8 cellular contexts compared by ENCODE assay signal in genomic region chr1:206002833-206003532, GRCh38. TPM values are rescaled to one million over a fixed set of nuclear protein-coding genes. Genes with fewer than 3 reads are reported as not detected.
DNase-seq lines count a peak whose midpoint lies in the region; ATAC-seq, FAIRE-seq and TF ChIP-seq lines count a peak whose summit lies in the region.

Gene RAB7B (minus strand): TSS chr1:206003395. CDS start chr1:205994135, 9,260 bp downstream.

- in situ Hi-C loops in brain microvascular endothelial cell (cut with HindIII; ENCODE audit: low pct_ligation_motif_present, low sequenced_read_pairs) = no loop called here

- peak within 1 kb of the TSS; percentile 7 for H3K9ac ChIP-seq in HUES6 (ENCODE audit: low read length)
- peak within 1 kb of the TSS; percentile 56 to 83 (median 76) for H3K9ac ChIP-seq in subcutaneous abdominal adipose tissue (ENCODE audit: low read length in 5 of 5)

- H3K36me3 ChIP-seq in HUES6 (ENCODE audit: control insufficient read depth, insufficient read depth, low read length) (no peaks in the 10 kb centered on the region), brain microvascular endothelial cell (replicated peaks) (no peaks in the 10 kb centered on the region), subcutaneous abdominal adipose tissue (ENCODE audit: control insufficient read depth in 5 of 5, insufficient read depth in 5 of 5, low read length in 5 of 5) (no peaks in the 10 kb centered on the region), small intestine (ENCODE audit: control insufficient read depth in 2 of 2, insufficient read depth in 2 of 2, low read length in 2 of 2) (no peaks in the 10 kb centered on the region)

- no peaks in the 10 kb centered on the region for H3K9me3 ChIP-seq in HUES6 (ENCODE audit: control insufficient read depth, insufficient read depth, low read depth, low read length)
- H3K9me3 ChIP-seq in subcutaneous abdominal adipose tissue (ENCODE audit: control insufficient read depth in 5 of 5, low read length in 5 of 5) = no peaks in the 10 kb centered on the region
- no peaks in the 10 kb centered on the region for H3K9me3 ChIP-seq in small intestine (ENCODE audit: control insufficient read depth, low read depth)

- no peak for FAIRE-seq in small intestine (lab: Jason Lieb, UNC)

- H3K4me3 ChIP-seq in HUES6 (ENCODE audit: low read depth, low read length) (no peak within 1 kb of the TSS), brain microvascular endothelial cell (ENCODE audit: low read depth, low read length) (peak within 1 kb of the TSS; percentile 41), subcutaneous abdominal adipose tissue (ENCODE audit: low read depth in 1 of 5, low read length in 5 of 5) (peak within 1 kb of the TSS; percentile 64 to 76 (median 70)), small intestine (ENCODE audit: low read depth in 1 of 2, low read length in 2 of 2) (no peak within 1 kb of the TSS)

- WGBS in small intestine, 3 donors = 56 to 68% (median 66%) methylated on average over 10 of the region's 10 CpGs

- H3K27ac ChIP-seq in HUES6 (ENCODE audit: low read depth, low read length) = no peak within 1 kb of the TSS
- peak within 1 kb of the TSS; percentile 50 for H3K27ac ChIP-seq in brain microvascular endothelial cell
- H3K27ac ChIP-seq in subcutaneous abdominal adipose tissue (ENCODE audit: low read depth, low read length) = peak within 1 kb of the TSS; percentile 82
- peak within 1 kb of the TSS in 1 of 2 donors; percentile 59 for H3K27ac ChIP-seq in small intestine (ENCODE audit: low read depth in 1 of 2, low read length in 1 of 2)

- H3K4me1 ChIP-seq in HUES6 (ENCODE audit: control insufficient read depth, insufficient read depth, low read length) = peaks cover 15% of the 10 kb centered on the region
- H3K4me1 ChIP-seq in subcutaneous abdominal adipose tissue (ENCODE audit: control insufficient read depth in 5 of 5, insufficient read depth in 5 of 5, low read length in 5 of 5) = peaks cover 8 to 64% (median 50%) of the 10 kb centered on the region in 5 donors
- H3K4me1 ChIP-seq in small intestine (ENCODE audit: control insufficient read depth in 2 of 2, insufficient read depth in 1 of 2, low read depth in 1 of 2, low read length in 1 of 2) = no peaks in the 10 kb centered on the region

- no peak for TF ChIP-seq CTCF in brain microvascular endothelial cell (IDR thresholded peaks at IDR 0.05; ENCODE audit: low read depth, low read length, missing control alignments)

- H3K27me3 ChIP-seq in HUES6 (ENCODE audit: control insufficient read depth, insufficient read depth, low read length) = no peaks in the 10 kb centered on the region
- H3K27me3 ChIP-seq in brain microvascular endothelial cell (replicated peaks) = no peaks in the 10 kb centered on the region
- H3K27me3 ChIP-seq in subcutaneous abdominal adipose tissue (ENCODE audit: control insufficient read depth in 5 of 5, insufficient read depth in 4 of 5, low read length in 5 of 5) = no peaks in the 10 kb centered on the region
- no peaks in the 10 kb centered on the region for H3K27me3 ChIP-seq in small intestine (ENCODE audit: control insufficient read depth in 2 of 2, insufficient read depth in 2 of 2, low read length in 2 of 2)

- no peak for ATAC-seq in GM19397 (IDR thresholded peaks at IDR 0.05; ENCODE audit: unreplicated experiment)

- peak; percentile 75 for DNase-seq in brain microvascular endothelial cell
- peak; percentile 40 for DNase-seq in kidney glomerular epithelial cell (lab: John Stamatoyannopoulos, UW)
- DNase-seq in NCI-H1105 treated with DMSO at 0.1 percent for 48 hours (lab: John Stamatoyannopoulos, UW) = no peak
- no peak for DNase-seq in NCI-H187 treated with DMSO at 0.1 percent for 48 hours (lab: John Stamatoyannopoulos, UW)
- no peak for DNase-seq in small intestine

RNA-seq across cellular contexts. Expression of gene RAB7B, which starts in this region (rescaled TPM):
- polyA plus RNA-seq in small intestine = 1 to 10 TPM in 1 of 3 donors, under 1 TPM in 2; 0.45 to 1.1 (median 0.70) TPM

Comparison
In these comparisons a context has a peak if more than half of its experiments do, and no peak if none do; other contexts are left out.
1. H3K4me3 ChIP-seq: peak in brain microvascular endothelial cell (single experiment) and subcutaneous abdominal adipose tissue (5 of 5); none in HUES6 (single experiment) and small intestine (0 of 2).
2. DNase-seq: peak in brain microvascular endothelial cell (single experiment) and kidney glomerular epithelial cell (single experiment); none in NCI-H1105 treated with DMSO at 0.1 percent for 48 hours (single experiment), NCI-H187 treated with DMSO at 0.1 percent for 48 hours (single experiment) and small intestine (single experiment).